ENCODE assay signal across 15 cellular contexts in genomic region chr2:8893474-8893873, GRCh38. TPM values are rescaled to one million over a fixed set of nuclear protein-coding genes. Genes with fewer than 3 reads are reported as not detected.
DNase-seq lines count a peak whose midpoint lies in the region; ATAC-seq and TF ChIP-seq lines count a peak whose summit lies in the region.
"Had no signal": no experiment of that assay in that cellular context is flagged by ENCODE, and none has a peak within 500 bp of the region (broad histone marks: within the 10 kb centered on the region; RNA-seq: fewer than 3 reads in every experiment).

No MANE protein-coding gene starts in this region.

- H3K27me3 ChIP-seq in hepatocyte: no peaks in the 10 kb centered on the region
- H3K27me3 ChIP-seq in osteoblast (ENCODE audit: insufficient read depth, low read length): no peaks in the 10 kb centered on the region
- no peaks in the 10 kb centered on the region for H3K27me3 ChIP-seq in SJCRH30
- no peaks in the 10 kb centered on the region for H3K27me3 ChIP-seq in vagina

- H3K4me3 ChIP-seq in hepatocyte (no peak overlapping the region), osteoblast (ENCODE audit: insufficient read depth, low read length) (no peak overlapping the region), SJCRH30 (no peak overlapping the region), vagina (no peak overlapping the region)

- WGBS in hepatocyte (ENCODE audit: low lambda C conversion rate, missing lambda C conversion rate): 88% methylated on average over 1 of the region's 1 CpG

- H3K4me1 ChIP-seq in hepatocyte (ENCODE audit: insufficient read depth) (peaks cover 8% of the 10 kb centered on the region), osteoblast (ENCODE audit: insufficient read depth, low read length) (no peaks in the 10 kb centered on the region), SJCRH30 (no peaks in the 10 kb centered on the region), vagina (no peaks in the 10 kb centered on the region)

- H3K4me2 ChIP-seq in hepatocyte: no peak overlapping the region
- no peak overlapping the region for H3K4me2 ChIP-seq in osteoblast (ENCODE audit: insufficient read depth, low read length)

- H4K20me1 ChIP-seq in hepatocyte (ENCODE audit: insufficient read depth, poor library complexity, severe bottlenecking) (no peaks in the 10 kb centered on the region), osteoblast (ENCODE audit: insufficient read depth, low read length) (peaks cover 2% of the 10 kb centered on the region)

- H3K9me2 ChIP-seq in hepatocyte (replicated peaks; ENCODE audit: insufficient read depth): no peaks in the 10 kb centered on the region

- peak; percentile 39 to 52 for DNase-seq in NCI-H526 (lab: John Stamatoyannopoulos, UW)
- DNase-seq in hepatocyte (ENCODE audit: low spot score): no peak
- DNase-seq in osteoblast (ENCODE audit: insufficient read length, low spot score, missing footprints): peak; percentile 5
- DNase-seq in SJCRH30: no peak
- no peak for DNase-seq in vagina (ENCODE audit: extremely low spot score in 2 of 2)
- DNase-seq: ACHN; C1 segment of cervical spinal cord; CD8-positive, alpha-beta memory T cell; DMS79; H9; NCI-H1417 treated with DMSO at 0.1 percent for 48 hours; NCI-H1930 had no signal

- H3K36me3 ChIP-seq in hepatocyte (replicated peaks; ENCODE audit: insufficient read depth, low read depth): no peaks in the 10 kb centered on the region
- peaks cover 17% of the 10 kb centered on the region for H3K36me3 ChIP-seq in osteoblast (ENCODE audit: insufficient read depth, low read length)
- H3K36me3 ChIP-seq in SJCRH30: peaks cover 8% of the 10 kb centered on the region
- peaks cover 0 to 13% of the 10 kb centered on the region in 2 donors for H3K36me3 ChIP-seq in vagina

- no peak overlapping the region for H2AFZ ChIP-seq in hepatocyte
- no peak overlapping the region for H2AFZ ChIP-seq in osteoblast (ENCODE audit: low read length)

- TF ChIP-seq CTCF in VCaP (conservative IDR thresholded peaks at IDR 0.05): no peak
- TF ChIP-seq CTCF in hepatocyte (IDR thresholded peaks at IDR 0.05; ENCODE audit: poor library complexity): no peak
- TF ChIP-seq CTCF in osteoblast (IDR thresholded peaks at IDR 0.05; ENCODE audit: extremely low read depth, low read depth, low read length): no peak
- TF ChIP-seq CTCF in vagina (IDR thresholded peaks at IDR 0.05): no peak

- no peak for TF ChIP-seq POLR2A in vagina (IDR thresholded peaks at IDR 0.05)

- H3K27ac ChIP-seq in VCaP (0 out of 2 replicates have a peak overlapping the region, but pooled peaks have one; percentile 4), hepatocyte (peak overlapping the region; percentile 25), osteoblast (ENCODE audit: low read depth, low read length) (no peak overlapping the region), SJCRH30 (no peak overlapping the region), vagina (no peak overlapping the region)
- H3K27ac ChIP-seq: HL-60 had no signal

- H3K9me3 ChIP-seq in hepatocyte (ENCODE audit: low read depth): no peaks in the 10 kb centered on the region
- no peaks in the 10 kb centered on the region for H3K9me3 ChIP-seq in osteoblast (ENCODE audit: low read depth, low read length)
- no peaks in the 10 kb centered on the region for H3K9me3 ChIP-seq in SJCRH30 (replicated peaks)
- no peaks in the 10 kb centered on the region for H3K9me3 ChIP-seq in vagina

- intact Hi-C loops in vagina (cut with DNase I): no loop called here

- no peak for ATAC-seq in HG03039 (IDR thresholded peaks at IDR 0.05; ENCODE audit: unreplicated experiment)

- H3K79me2 ChIP-seq in hepatocyte (no peaks in the 10 kb centered on the region), osteoblast (ENCODE audit: insufficient read depth, low read length) (no peaks in the 10 kb centered on the region)

RNA-seq across cellular contexts. Expression of gene KIDINS220, which starts 56.1 kb away (rescaled TPM):
- total RNA-seq in hepatocyte: 74.5 and 77.5 TPM in 2 replicates
- polyA plus RNA-seq in hepatocyte: 23.5 and 24.2 TPM in 2 replicates
- total RNA-seq in osteoblast: 125 and 134 TPM in 2 replicates
- 43.6 and 53.4 TPM in 2 replicates for total RNA-seq in SJCRH30 (2014; rRNA removed; shearing (Covaris generic))
- 67.8 TPM for total RNA-seq in vagina

Comparison
In these comparisons a context has a peak if more than half of its experiments do, and no peak if none do; other contexts are left out.
1. DNase-seq: peak in NCI-H526 (2 of 2) and osteoblast (single experiment); none in hepatocyte (single experiment), SJCRH30 (0 of 2) and vagina (0 of 2).
2. H3K27ac ChIP-seq: peak in VCaP (single experiment) and hepatocyte (single experiment); none in osteoblast (single experiment), SJCRH30 (single experiment) and vagina (single experiment).